Comparison of ENCODE assay signal across 14 cellular contexts in the genomic region with DNA sequence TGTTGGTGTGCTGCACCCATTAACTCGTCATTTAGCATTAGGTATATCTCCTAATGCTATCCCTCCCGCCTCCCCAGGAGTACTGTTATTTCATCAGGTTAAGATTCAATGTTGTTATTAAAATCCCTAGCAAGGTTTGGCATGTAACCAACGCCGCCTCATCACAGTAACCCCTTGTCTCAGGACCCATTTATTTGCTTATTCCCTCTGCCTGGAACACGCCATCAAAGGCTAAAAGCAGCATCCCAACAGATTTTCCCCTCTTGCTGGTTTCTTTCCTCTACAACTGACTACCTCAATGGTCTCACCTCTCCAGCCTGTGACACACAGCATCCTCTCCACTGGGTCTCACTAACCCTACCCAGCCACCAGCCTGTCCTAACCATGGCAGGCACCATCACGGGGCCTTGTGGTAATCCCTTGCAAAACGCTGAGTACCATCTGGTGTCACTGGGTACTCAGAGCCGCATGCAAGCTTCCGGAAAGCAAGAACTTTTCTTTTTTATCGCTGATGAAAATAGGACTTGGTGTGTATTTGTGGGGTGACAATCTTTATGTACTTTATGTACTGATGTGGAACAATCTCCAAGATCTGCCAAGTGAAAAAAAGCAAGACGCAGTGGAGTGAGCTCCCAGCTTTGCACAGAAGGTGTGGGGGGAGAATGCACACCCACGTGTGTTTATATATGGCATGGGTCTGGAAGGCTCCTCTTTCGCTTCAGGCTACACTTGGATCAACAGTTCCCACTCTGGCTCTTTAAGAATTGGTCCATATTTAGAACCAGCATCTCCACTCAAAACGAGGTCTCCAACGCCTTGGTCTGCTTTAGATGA. TPM values are rescaled to one million over a fixed set of nuclear protein-coding genes. Genes with fewer than 3 reads are reported as not detected.
DNase-seq lines count a peak whose midpoint lies in the region; ATAC-seq, FAIRE-seq and TF ChIP-seq lines count a peak whose summit lies in the region.
"Had no signal": no experiment of that assay in that cellular context is flagged by ENCODE, and none has a peak within 500 bp of the region (broad histone marks: within the 10 kb centered on the region; RNA-seq: fewer than 3 reads in every experiment).

No MANE protein-coding gene starts in this region.

- H4K20me1 ChIP-seq in K562 (replicated peaks; ENCODE audit: control insufficient read depth, insufficient read depth, low read length) = peaks cover 32% of the 10 kb centered on the region

- H3K27me3 Mint-ChIP-seq in MCF 10A (ENCODE audit: insufficient read depth, unreplicated experiment) = no peaks in the 10 kb centered on the region

- H3K27ac ChIP-seq in breast epithelium = no peak overlapping the region
- no peak overlapping the region for H3K27ac ChIP-seq in K562 (ENCODE audit: extremely low read depth, low read depth, low read length)
- H3K27ac ChIP-seq: right lobe of liver had no signal

- POLR2A ChIA-PET in MCF 10A (lab: Yijun Ruan, JAX) = interaction anchor here (0.6 to 1.5 kb wide), 2 partner anchors 12 to 280 kb away, joined by 3 to 4 read pairs; no protein-coding TSS in a partner anchor
- POLR2A ChIA-PET in K562 (lab: Yijun Ruan, JAX) = interaction anchor here (0.6 to 3.7 kb wide), 9 partner anchors 8 to 246 kb away, joined by 3 to 17 read pairs (median 3); no protein-coding TSS in a partner anchor

- no peak overlapping the region for H3K4me3 Mint-ChIP-seq in MCF 10A (ENCODE audit: unreplicated experiment)
- no peak overlapping the region for H3K4me3 Mint-ChIP-seq in stimulated activated effector memory CD8-positive, alpha-beta T cell treated with anti-CD3 and anti-CD28 coated beads, Interleukin-12 subunit alpha, Interleukin-12 subunit beta, amount 100 ng/mL, for 72 hours
- H3K4me3 Mint-ChIP-seq: CD14-positive monocyte had no signal

- no peak overlapping the region for H3K4me3 ChIP-seq in breast epithelium
- H3K4me3 ChIP-seq in K562 = no peak overlapping the region
- H3K4me3 ChIP-seq: right lobe of liver had no signal

- WGBS in K562 (ENCODE audit: insufficient coverage, low coverage, missing lambda C conversion rate) = 83% methylated on average over 14 of the region's 15 CpGs

- TF ChIP-seq EP300 in K562 (IDR thresholded peaks at IDR 0.05; ENCODE audit: low read length) = no peak

- BruUV-seq in MCF 10A (replicated peaks; lab: Mats Ljungman, UMichigan) (no TSS peak), K562 (replicated peaks; lab: Mats Ljungman, UMichigan) (no TSS peak)

- no peak for FAIRE-seq in K562 (lab: Jason Lieb, UNC)
- FAIRE-seq: endothelial cell of umbilical vein, RCC 7860 had no signal

- TF ChIP-seq RAD21 in K562 (CRISPR knock-in tag; conservative IDR thresholded peaks at IDR 0.05 in 1 of 2, IDR thresholded peaks at IDR 0.05 in 1 of 2) = no peak

- H3K9ac ChIP-seq in K562 (ENCODE audit: insufficient read depth in 1 of 2, low read depth in 2 of 2, low read length in 2 of 2) = no peak overlapping the region

- no peak overlapping the region for H2AFZ ChIP-seq in K562 (ENCODE audit: low read depth, low read length)

- H3K4me1 Mint-ChIP-seq in MCF 10A (ENCODE audit: insufficient read depth, unreplicated experiment) = peaks cover 22% of the 10 kb centered on the region
- peaks cover 42% of the 10 kb centered on the region for H3K4me1 Mint-ChIP-seq in stimulated activated effector memory CD8-positive, alpha-beta T cell treated with anti-CD3 and anti-CD28 coated beads, Interleukin-12 subunit alpha, Interleukin-12 subunit beta, amount 100 ng/mL, for 72 hours

- in situ Hi-C loops in K562 (cut with MboI) = no loop called here

- H3K27me3 ChIP-seq in breast epithelium (no peaks in the 10 kb centered on the region), K562 (ENCODE audit: control insufficient read depth in 2 of 2, insufficient read depth in 2 of 2, low read length in 2 of 2) (no peaks in the 10 kb centered on the region)
- H3K27me3 ChIP-seq: right lobe of liver had no signal

- no peak overlapping the region for H3K4me2 ChIP-seq in K562 (ENCODE audit: insufficient read depth, low read length)

- peaks cover 25% of the 10 kb centered on the region for H3K36me3 ChIP-seq in breast epithelium
- H3K36me3 ChIP-seq in K562 (ENCODE audit: control insufficient read depth, insufficient read depth, low read length) = peaks cover 54% of the 10 kb centered on the region

- ATAC-seq in K562 = peak; percentile 55
- ATAC-seq in stimulated activated effector memory CD8-positive, alpha-beta T cell treated with anti-CD3 and anti-CD28 coated beads, Interleukin-12 subunit alpha, Interleukin-12 subunit beta, amount 100 ng/mL, for 72 hours = peak; percentile 46
- ATAC-seq in GM21367 (IDR thresholded peaks at IDR 0.05; ENCODE audit: unreplicated experiment) = no peak
- ATAC-seq: right lobe of liver had no signal

- intact Hi-C loops in MCF 10A (cut with micrococcal nuclease) = no loop called here
- intact Hi-C loops in breast epithelium (cut with DNase I; ENCODE audit: low total_unique reads) = no loop called here
- intact Hi-C loops in K562 (cut with micrococcal nuclease) = no loop called here

- DNase-seq in MCF 10A (ENCODE audit: unreplicated experiment) (peak; percentile 30), breast epithelium (ENCODE audit: low spot score in 2 of 2) (no peak), M059J (ENCODE audit: low read depth) (peak; percentile 24), K562 (ENCODE audit: extremely low read depth in 1 of 4, low spot score in 3 of 4) (peak in 1 of 4 experiments; percentile 30), iPS-NIHi11 (ENCODE audit: low spot score) (no peak), NOMO-1 treated with dmso at 0.1 percent for 144 hours (lab: John Stamatoyannopoulos, UW; ENCODE audit: unreplicated experiment) (no peak)
- DNase-seq in stimulated activated effector memory CD8-positive, alpha-beta T cell treated with anti-CD3 and anti-CD28 coated beads, Interleukin-12 subunit alpha, Interleukin-12 subunit beta, amount 100 ng/mL, for 72 hours (ENCODE audit: low spot score in 2 of 2) = no peak
- DNase-seq: MV-4-11, substantia nigra had no signal

- H3K36me3 Mint-ChIP-seq in MCF 10A (ENCODE audit: insufficient read depth, unreplicated experiment) = peaks cover 73% of the 10 kb centered on the region
- peaks cover 72% of the 10 kb centered on the region for H3K36me3 Mint-ChIP-seq in stimulated activated effector memory CD8-positive, alpha-beta T cell treated with anti-CD3 and anti-CD28 coated beads, Interleukin-12 subunit alpha, Interleukin-12 subunit beta, amount 100 ng/mL, for 72 hours

- H3K79me2 ChIP-seq in K562 (ENCODE audit: control insufficient read depth, insufficient read depth, low read length) = peaks cover 28% of the 10 kb centered on the region

- TF ChIP-seq POLR2A in breast epithelium (IDR thresholded peaks at IDR 0.05) = no peak
- TF ChIP-seq POLR2A in K562 (conservative IDR thresholded peaks at IDR 0.05) = peak; percentile 91

- TF ChIP-seq CTCF in MCF 10A (IDR thresholded peaks at IDR 0.05; ENCODE audit: unreplicated experiment) = no peak
- no peak for TF ChIP-seq CTCF in breast epithelium (IDR thresholded peaks at IDR 0.05)
- TF ChIP-seq CTCF in K562 (IDR thresholded peaks at IDR 0.05 in 2 of 3, conservative IDR thresholded peaks at IDR 0.05 in 1 of 3; ENCODE audit: insufficient read depth in 2 of 3, low read depth in 1 of 3, low read length in 3 of 3) = no peak

- H3K27ac Mint-ChIP-seq in MCF 10A (ENCODE audit: low read depth, unreplicated experiment) = no peak overlapping the region
- H3K27ac Mint-ChIP-seq in stimulated activated effector memory CD8-positive, alpha-beta T cell treated with anti-CD3 and anti-CD28 coated beads, Interleukin-12 subunit alpha, Interleukin-12 subunit beta, amount 100 ng/mL, for 72 hours = no peak overlapping the region

- no peaks in the 10 kb centered on the region for H3K9me1 ChIP-seq in K562 (ENCODE audit: control insufficient read depth, insufficient read depth, low read length)

- H3K9me3 ChIP-seq in breast epithelium = no peaks in the 10 kb centered on the region
- no peaks in the 10 kb centered on the region for H3K9me3 ChIP-seq in K562 (replicated peaks; ENCODE audit: control insufficient read depth, insufficient read depth, low read depth, low read length)
- H3K9me3 ChIP-seq: right lobe of liver had no signal

- peaks cover 9 to 11% of the 10 kb centered on the region in 2 donors for H3K4me1 ChIP-seq in breast epithelium
- H3K4me1 ChIP-seq in K562 (replicated peaks in 1 of 2; ENCODE audit: control insufficient read depth in 2 of 2, insufficient read depth in 2 of 2, low read length in 2 of 2) = peaks cover 11 to 21% of the 10 kb centered on the region in 2 experiments; a peak in 4 of 5 replicates

- H3K9me3 Mint-ChIP-seq in MCF 10A (ENCODE audit: unreplicated experiment) = no peaks in the 10 kb centered on the region
- no peaks in the 10 kb centered on the region for H3K9me3 Mint-ChIP-seq in stimulated activated effector memory CD8-positive, alpha-beta T cell treated with anti-CD3 and anti-CD28 coated beads, Interleukin-12 subunit alpha, Interleukin-12 subunit beta, amount 100 ng/mL, for 72 hours
- H3K9me3 Mint-ChIP-seq: CD14-positive monocyte had no signal

- CTCF ChIA-PET in MCF 10A (lab: Yijun Ruan, JAX) (no interaction called here), K562 (lab: Yijun Ruan, JAX; ENCODE audit: low intra/inter-chr PET ratio) (interaction anchor here (0.6 kb wide), 1 partner anchor 20 kb away, joined by 3 read pairs; no protein-coding TSS in a partner anchor)

RNA-seq across cellular contexts. Expression of gene RPS14, which starts 6.1 kb away (rescaled TPM):
- total RNA-seq in MCF 10A (2022) (5,481 and 5,921 TPM in 2 replicates), breast epithelium (1,000 to 10,000 TPM; 3,271 to 4,472 (median 4,011) TPM), K562 (2014; rRNA removed) (3,004 and 3,238 TPM in 2 replicates), K562 (2014; rRNA removed; fragmentation: Illumina TruSeq; extraction: Trizol) (3,003 and 3,017 TPM in 2 replicates), K562 (2015; rRNA removed; fragmentation: Illumina TruSeq; extraction: Trizol) (2,679 and 2,873 TPM in 2 replicates), K562 (2021) (3,285 and 3,523 TPM in 2 replicates)
- 1,412 and 1,643 TPM in 2 replicates for total RNA-seq in M059J (2014; rRNA removed; shearing (Covaris generic))
- 265 and 394 TPM in 2 replicates for total RNA-seq in K562 (2011; cell fraction: chromatin; rRNA removed; ENCODE audit: low replicate concordance)
- 818 and 919 TPM in 2 replicates for total RNA-seq in K562 (2011; cell fraction: nucleolus; rRNA removed)
- 1,009 and 1,942 TPM in 2 replicates for total RNA-seq in K562 (2011; cell fraction: nucleoplasm; rRNA removed)
- polyA plus RNA-seq in K562 (2011; rRNA removed) (5,983 and 6,751 TPM in 2 replicates), K562 (2014; fragmentation: Illumina TruSeq; extraction: Trizol) (3,907 and 4,185 TPM in 2 replicates), K562 (2014; fragmentation: Nextera tagmentation; extraction: Ambion mirVana) (1,000 to 10,000 TPM; 1,824 to 2,512 TPM), K562 (2014; rRNA removed) (4,384 and 5,321 TPM in 2 replicates)
- polyA plus RNA-seq in K562 (2011; cell fraction: cytosol; rRNA removed) = 5,490 and 8,746 TPM in 2 replicates
- polyA plus RNA-seq in K562 (2011; cell fraction: nucleus; rRNA removed) = 1,361 and 2,299 TPM in 2 replicates
- polyA plus RNA-seq in K562 (2012) = 4,665 and 5,719 TPM in 2 replicates
- 3,342 and 3,929 TPM in 2 replicates for polyA minus RNA-seq in K562 (2011; rRNA and poly(A)+ RNA removed)
- 682 and 753 TPM in 2 replicates for polyA minus RNA-seq in K562 (2011; cell fraction: cytosol; rRNA and poly(A)+ RNA removed)
- polyA minus RNA-seq in K562 (2011; cell fraction: nucleus; rRNA and poly(A)+ RNA removed) = 162 and 371 TPM in 2 replicates

RNA-seq across cellular contexts. Expression of gene CD74, which starts 30.7 kb away (rescaled TPM):
- not detected in 2 replicates for total RNA-seq in MCF 10A (2022)
- total RNA-seq in breast epithelium = 100 to 1,000 TPM; 382 to 393 (median 392) TPM
- 1.8 and 6.0 TPM in 2 replicates for total RNA-seq in M059J (2014; rRNA removed; shearing (Covaris generic))
- not detected in 2 replicates for total RNA-seq in K562 (2011; cell fraction: chromatin; rRNA removed; ENCODE audit: low replicate concordance)
- total RNA-seq in K562 (2011; cell fraction: nucleolus; rRNA removed) = not detected in 2 replicates
- total RNA-seq in K562 (2011; cell fraction: nucleoplasm; rRNA removed) = not detected in 2 replicates
- total RNA-seq in K562 (2014; rRNA removed) = 1.00 and 1.1 TPM in 2 replicates
- 0.18 TPM in 1 of 2 replicates, not detected in the other for total RNA-seq in K562 (2014; rRNA removed; fragmentation: Illumina TruSeq; extraction: Trizol)
- 0.65 and 0.87 TPM in 2 replicates for total RNA-seq in K562 (2015; rRNA removed; fragmentation: Illumina TruSeq; extraction: Trizol)
- 4.8 and 6.0 TPM in 2 replicates for total RNA-seq in K562 (2021)
- 0.07 and 0.22 TPM in 2 replicates for polyA plus RNA-seq in K562 (2011; rRNA removed)
- polyA plus RNA-seq in K562 (2011; cell fraction: cytosol; rRNA removed) = 0.22 and 0.27 TPM in 2 replicates
- polyA plus RNA-seq in K562 (2011; cell fraction: nucleus; rRNA removed) = 0.23 TPM in 1 of 2 replicates, not detected in the other
- 0.82 and 2.1 TPM in 2 replicates for polyA plus RNA-seq in K562 (2012)
- 0.40 and 1.1 TPM in 2 replicates for polyA plus RNA-seq in K562 (2014; fragmentation: Illumina TruSeq; extraction: Trizol)
- under 1 TPM; 0.21 to 0.24 TPM for polyA plus RNA-seq in K562 (2014; fragmentation: Nextera tagmentation; extraction: Ambion mirVana)
- 0.32 and 1.9 TPM in 2 replicates for polyA plus RNA-seq in K562 (2014; rRNA removed)
- 0.18 TPM in 1 of 2 replicates, not detected in the other for polyA minus RNA-seq in K562 (2011; rRNA and poly(A)+ RNA removed)
- polyA minus RNA-seq in K562 (2011; cell fraction: cytosol; rRNA and poly(A)+ RNA removed) = 1.5 TPM in 1 of 2 replicates, not detected in the other
- polyA minus RNA-seq in K562 (2011; cell fraction: nucleus; rRNA and poly(A)+ RNA removed) = not detected in 2 replicates

Comparison
In these comparisons a context has a peak if more than half of its experiments do, and no peak if none do; other contexts are left out.
1. DNase-seq: peak in MCF 10A (single experiment) and M059J (single experiment); none in breast epithelium (0 of 2), stimulated activated effector memory CD8-positive, alpha-beta T cell treated with anti-CD3 and anti-CD28 coated beads, Interleukin-12 subunit alpha, Interleukin-12 subunit beta, amount 100 ng/mL, for 72 hours (0 of 2), iPS-NIHi11 (single experiment) and NOMO-1 treated with dmso at 0.1 percent for 144 hours (single experiment).
2. RNA of gene CD74, which starts 30.7 kb away (total RNA-seq): 382 to 393 TPM in breast epithelium; 1.8 to 6.0 TPM in M059J, 0.18 to 6.0 TPM in K562 and not detected in MCF 10A; every median in the first group is over 10 times any median in the second.